25 cellular contexts compared by ENCODE assay signal in the genomic region with DNA sequence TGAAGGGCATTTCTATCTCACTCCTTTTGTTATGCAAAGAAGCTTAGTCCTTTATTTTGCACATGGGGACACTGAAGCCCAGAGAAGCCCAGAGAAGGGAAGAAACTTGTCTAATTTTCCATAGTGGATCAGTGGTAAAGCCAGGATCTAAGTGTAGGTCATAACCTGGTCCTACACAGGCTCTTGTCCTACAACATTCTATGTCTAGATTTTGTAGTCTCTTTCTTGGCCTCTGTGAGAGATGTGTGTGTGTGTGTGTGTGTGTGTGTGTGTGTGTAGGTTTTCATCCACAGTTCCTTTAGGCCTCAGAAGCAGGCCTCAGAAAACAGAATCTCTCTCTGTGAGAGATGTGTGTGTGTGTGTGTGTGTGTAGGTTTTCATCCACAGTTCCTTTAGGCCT. TPM values are rescaled to one million over a fixed set of nuclear protein-coding genes. Genes with fewer than 3 reads are reported as not detected.
DNase-seq lines count a peak whose midpoint lies in the region; ATAC-seq, FAIRE-seq and TF ChIP-seq lines count a peak whose summit lies in the region.
"Had no signal": no experiment of that assay in that cellular context is flagged by ENCODE, and none has a peak within 500 bp of the region (broad histone marks: within the 10 kb centered on the region; RNA-seq: fewer than 3 reads in every experiment).

No MANE protein-coding gene starts in this region.

- intact Hi-C loops in CD14-positive monocyte (cut with micrococcal nuclease) = loop anchor here in 1 of 2 donors (10.0 kb wide), 1 partner anchor 327 kb away; no protein-coding TSS in a partner anchor
- intact Hi-C loops in left lung (cut with DNase I) = no loop called here

- peaks cover 43% of the 10 kb centered on the region for H3K4me1 ChIP-seq in OCI-LY1 (ENCODE audit: insufficient read depth, low read length, severe bottlenecking)
- H3K4me1 ChIP-seq in left lung = peaks cover 0 to 18% of the 10 kb centered on the region in 2 donors
- H3K4me1 ChIP-seq: A549 had no signal

- FAIRE-seq in GM18507 (lab: Jason Lieb, UNC) = peak; percentile 78
- FAIRE-seq: G401.6 had no signal

- no peaks in the 10 kb centered on the region for H3K79me2 ChIP-seq in OCI-LY1 (ENCODE audit: insufficient read depth, low read length)

- H3K4me3 Mint-ChIP-seq in CD14-positive monocyte = no peak overlapping the region
- H3K4me3 Mint-ChIP-seq in naive B cell = peak overlapping the region in 4 of 8 donors; percentile 57 to 70 (median 63)

- no peak for ATAC-seq in naive B cell (ENCODE audit: low read depth in 2 of 2)
- ATAC-seq in left lung = no peak
- ATAC-seq: A549, HCT116, PC-3, SK-N-SH treated with all-trans-retinoic acid at 6 μM for 48 hours, T-cell had no signal

- no peaks in the 10 kb centered on the region for H3K27me3 ChIP-seq in OCI-LY1 (ENCODE audit: insufficient read depth, low read length)
- H3K27me3 ChIP-seq in left lung = peaks cover 0 to 5% of the 10 kb centered on the region in 2 donors

- no peaks in the 10 kb centered on the region for H3K9me2 ChIP-seq in OCI-LY1 (ENCODE audit: low read depth, low read length)

- H3K4me2 ChIP-seq in OCI-LY1 (ENCODE audit: low read length) = peak overlapping the region; percentile 41; the same call in 1 of the 2 replicates
- H3K4me2 ChIP-seq: A549 had no signal

- no peak for TF ChIP-seq CTCF in CD14-positive monocyte (IDR thresholded peaks at IDR 0.05)
- no peak for TF ChIP-seq CTCF in OCI-LY1 (IDR thresholded peaks at IDR 0.05; ENCODE audit: low read length)
- no peak for TF ChIP-seq CTCF in left lung (IDR thresholded peaks at IDR 0.05)

- H3K4me1 Mint-ChIP-seq in CD14-positive monocyte = peaks cover 90% of the 10 kb centered on the region
- peaks cover 60 to 77% (median 72%) of the 10 kb centered on the region in 3 donors for H3K4me1 Mint-ChIP-seq in naive B cell

- peaks cover 0 to 8% of the 10 kb centered on the region in 2 donors for H3K36me3 Mint-ChIP-seq in CD14-positive monocyte
- no peaks in the 10 kb centered on the region for H3K36me3 Mint-ChIP-seq in naive B cell
- H3K36me3 Mint-ChIP-seq: T-cell had no signal

- no peaks in the 10 kb centered on the region for H3F3A ChIP-seq in OCI-LY1 (ENCODE audit: insufficient read depth, low read length)

- no peaks in the 10 kb centered on the region for H3K36me3 ChIP-seq in OCI-LY1 (ENCODE audit: insufficient read depth, low read length)
- no peaks in the 10 kb centered on the region for H3K36me3 ChIP-seq in left lung

- H3K27ac ChIP-seq in OCI-LY1 (ENCODE audit: low read depth, low read length, poor library complexity, severe bottlenecking) (peak overlapping the region; percentile 83), left lung (peak overlapping the region in 1 of 2 donors; percentile 71)
- H3K27ac ChIP-seq: A549, RWPE1 had no signal

- H3K9me3 Mint-ChIP-seq in CD14-positive monocyte (peaks cover 0 to 2% (median 0%) of the 10 kb centered on the region in 7 donors), naive B cell (peaks cover 0 to 9% (median 0%) of the 10 kb centered on the region in 7 donors)
- H3K9me3 Mint-ChIP-seq: T-cell had no signal

- H3K9me3 ChIP-seq in OCI-LY1 (ENCODE audit: low read length) (no peaks in the 10 kb centered on the region), left lung (no peaks in the 10 kb centered on the region)
- H3K9me3 ChIP-seq: A549 had no signal

- H2AFZ ChIP-seq in OCI-LY1 (ENCODE audit: low read length) = no peak overlapping the region

- H3K27ac Mint-ChIP-seq in CD14-positive monocyte (peak overlapping the region; percentile 19 to 96 (median 80)), naive B cell (peak overlapping the region; percentile 46 to 87 (median 62))

- DNase-seq in CD14-positive monocyte (ENCODE audit: low spot score) (no peak), GM18507 (ENCODE audit: extremely low spot score, insufficient read length, low read depth) (no peak), naive B cell (no peak), ureter (ENCODE audit: low spot score) (no peak), NCI-H2227 treated with DMSO at 0.1 percent for 48 hours (lab: John Stamatoyannopoulos, UW) (no peak), NCI-H2107 treated with DMSO at 0.1 percent for 48 hours (lab: John Stamatoyannopoulos, UW; ENCODE audit: unreplicated experiment) (no peak), left lung (no peak)
- DNase-seq: C1 segment of cervical spinal cord, COR-L47, DMS 273 treated with DMSO at 0.1 percent for 48 hours, GOT3, NCI-H1092, NCI-H1436 treated with DMSO at 0.1 percent for 48 hours, NCI-H2081, NCI-H748 treated with DMSO at 0.1 percent for 48 hours, PC-3, SIG-M5, T-cell had no signal

- no peaks in the 10 kb centered on the region for H4K20me1 ChIP-seq in OCI-LY1 (ENCODE audit: insufficient read depth, low read length)

- H3K4me3 ChIP-seq in OCI-LY1 (ENCODE audit: low read depth, low read length, poor library complexity, severe bottlenecking) (no peak overlapping the region), left lung (no peak overlapping the region)
- H3K4me3 ChIP-seq: A549 had no signal

- no peak overlapping the region; the same call in 1 of the 2 replicates for H3K9ac ChIP-seq in OCI-LY1 (ENCODE audit: low read length)

- peaks cover 0 to 3% (median 0%) of the 10 kb centered on the region in 3 donors for H3K27me3 Mint-ChIP-seq in CD14-positive monocyte (ENCODE audit: low read depth in 3 of 3)
- H3K27me3 Mint-ChIP-seq in naive B cell = no peaks in the 10 kb centered on the region
- H3K27me3 Mint-ChIP-seq: T-cell had no signal

RNA-seq across cellular contexts. Expression of gene VSIG4, which starts 38.3 kb away (rescaled TPM):
- polyA plus RNA-seq in CD14-positive monocyte (10 to 100 TPM; 10.2 to 56.8 TPM), naive B cell (ENCODE audit: low read depth in 6 of 6) (under 1 TPM in 2 of 6 donors, not detected in 4; 0.21 to 0.40 TPM)
- total RNA-seq in ureter (23.4 TPM), left lung (100 to 1,000 TPM; 131 to 377 TPM)
- total RNA-seq: NCI-H460, PC-3 had no signal
- polyA plus RNA-seq: A549 had no signal
